Comparison of ENCODE assay signal across 12 cellular contexts in genomic region chr14:26276757-26277156, GRCh38.
DNase-seq lines count a peak whose midpoint lies in the region; ATAC-seq, FAIRE-seq and TF ChIP-seq lines count a peak whose summit lies in the region.
"Had no signal": no experiment of that assay in that cellular context is flagged by ENCODE, and none has a peak within 500 bp of the region (broad histone marks: within the 10 kb centered on the region; RNA-seq: fewer than 3 reads in every experiment).

No MANE protein-coding gene starts in this region.

- POLR2A ChIA-PET in naive thymus-derived CD8-positive, alpha-beta T cell (lab: Charles Lee), result no interaction called here

- no peak for ATAC-seq in naive thymus-derived CD8-positive, alpha-beta T cell
- ATAC-seq in HG03439 (IDR thresholded peaks at IDR 0.05; ENCODE audit: unreplicated experiment), result no peak

- H3K9me3 Mint-ChIP-seq in endodermal cell, result peaks cover 3% of the 10 kb centered on the region
- peaks cover 0 to 22% (median 5%) of the 10 kb centered on the region in 9 donors for H3K9me3 Mint-ChIP-seq in naive thymus-derived CD8-positive, alpha-beta T cell
- H3K9me3 Mint-ChIP-seq: dendritic cell treated with granulocyte-macrophage colony-stimulating factor and Interleukin-4, amounts not matched to agents 40 ng/mL and 50 ng/mL, for 4 days had no signal

- H3K27ac Mint-ChIP-seq in endodermal cell, result no peak overlapping the region
- no peak overlapping the region for H3K27ac Mint-ChIP-seq in naive thymus-derived CD8-positive, alpha-beta T cell
- H3K27ac Mint-ChIP-seq: activated B cell treated with CpG ODN at 0.5 μM for 24 hours; dendritic cell treated with granulocyte-macrophage colony-stimulating factor and Interleukin-4, amounts not matched to agents 40 ng/mL and 50 ng/mL, for 4 days had no signal

- H3K4me2 ChIP-seq in OCI-LY1 (ENCODE audit: low read length), result no peak overlapping the region

- H4K20me1 ChIP-seq in OCI-LY1 (ENCODE audit: insufficient read depth, low read length), result no peaks in the 10 kb centered on the region

- H3K9me3 ChIP-seq in OCI-LY1 (ENCODE audit: low read length) (no peaks in the 10 kb centered on the region), endodermal cell (ENCODE audit: control insufficient read depth, low read length) (no peaks in the 10 kb centered on the region), small intestine (ENCODE audit: control insufficient read depth, low read depth) (no peaks in the 10 kb centered on the region)

- no peak overlapping the region for H3K4me3 ChIP-seq in OCI-LY1 (ENCODE audit: low read depth, low read length, poor library complexity, severe bottlenecking)
- no peak overlapping the region for H3K4me3 ChIP-seq in endodermal cell (ENCODE audit: low read length)
- H3K4me3 ChIP-seq in retinal pigment epithelial cell (ENCODE audit: low read length), result no peak overlapping the region
- no peak overlapping the region for H3K4me3 ChIP-seq in small intestine (ENCODE audit: low read depth in 1 of 2, low read length in 2 of 2)

- H3K4me1 Mint-ChIP-seq in endodermal cell, result peaks cover 10% of the 10 kb centered on the region
- no peaks in the 10 kb centered on the region for H3K4me1 Mint-ChIP-seq in naive thymus-derived CD8-positive, alpha-beta T cell
- H3K4me1 Mint-ChIP-seq: activated B cell treated with CpG ODN at 0.5 μM for 24 hours had no signal

- H3K27me3 ChIP-seq in OCI-LY1 (ENCODE audit: insufficient read depth, low read length) (no peaks in the 10 kb centered on the region), endodermal cell (ENCODE audit: control insufficient read depth, insufficient read depth, low read length, poor library complexity, severe bottlenecking) (no peaks in the 10 kb centered on the region), small intestine (ENCODE audit: control insufficient read depth in 2 of 2, insufficient read depth in 2 of 2, low read length in 2 of 2) (no peaks in the 10 kb centered on the region)

- DNase-seq in NCI-H345 (lab: John Stamatoyannopoulos, UW) (peak; percentile 35), NCI-H345 treated with DMSO at 0.1 percent for 48 hours (lab: John Stamatoyannopoulos, UW; ENCODE audit: unreplicated experiment) (no peak), endodermal cell (peak; percentile 74), retinal pigment epithelial cell (ENCODE audit: low read depth) (no peak), small intestine (no peak)
- DNase-seq in naive thymus-derived CD8-positive, alpha-beta T cell, result no peak
- DNase-seq: activated B cell treated with CpG ODN at 0.5 μM for 24 hours; NK-92 treated with Interleukin-12 subunit alpha and Interleukin-12 subunit beta, amount 100 ng/mL, for 24 hours had no signal

- H3K79me2 ChIP-seq in OCI-LY1 (ENCODE audit: insufficient read depth, low read length), result no peaks in the 10 kb centered on the region

- WGBS in endodermal cell (ENCODE audit: insufficient coverage in 1 of 2, insufficient read length in 1 of 2), 2 experiments, result 33 to 78% methylated on average over 1 to 2 of the region's 2 CpGs
- WGBS in small intestine, 3 donors, result 69 to 82% (median 81%) methylated on average over 2 of the region's 2 CpGs

- no peaks in the 10 kb centered on the region for H3K9me2 ChIP-seq in OCI-LY1 (ENCODE audit: low read depth, low read length)

- no peak overlapping the region for H2AFZ ChIP-seq in OCI-LY1 (ENCODE audit: low read length)

- H3K4me1 ChIP-seq in OCI-LY1 (ENCODE audit: insufficient read depth, low read length, severe bottlenecking) (no peaks in the 10 kb centered on the region), endodermal cell (ENCODE audit: control insufficient read depth, insufficient read depth, low read length) (peaks cover 3% of the 10 kb centered on the region), small intestine (ENCODE audit: control insufficient read depth in 2 of 2, insufficient read depth in 1 of 2, low read depth in 1 of 2, low read length in 1 of 2) (no peaks in the 10 kb centered on the region)

- H3K27ac ChIP-seq in OCI-LY1 (ENCODE audit: low read depth, low read length, poor library complexity, severe bottlenecking) (no peak overlapping the region), endodermal cell (ENCODE audit: low read depth, low read length) (no peak overlapping the region), small intestine (ENCODE audit: low read depth in 1 of 2, low read length in 1 of 2) (no peak overlapping the region)

- no peaks in the 10 kb centered on the region for H3F3A ChIP-seq in OCI-LY1 (ENCODE audit: insufficient read depth, low read length)

- H3K4me3 Mint-ChIP-seq in endodermal cell, result no peak overlapping the region
- H3K4me3 Mint-ChIP-seq in naive thymus-derived CD8-positive, alpha-beta T cell, result no peak overlapping the region
- H3K4me3 Mint-ChIP-seq: activated B cell treated with CpG ODN at 0.5 μM for 24 hours; dendritic cell treated with granulocyte-macrophage colony-stimulating factor and Interleukin-4, amounts not matched to agents 40 ng/mL and 50 ng/mL, for 4 days had no signal

- H3K9ac ChIP-seq in OCI-LY1 (ENCODE audit: low read length), result no peak overlapping the region
- no peak overlapping the region for H3K9ac ChIP-seq in endodermal cell (ENCODE audit: extremely low read depth, low read length, poor library complexity, severe bottlenecking)

- no peaks in the 10 kb centered on the region for H3K36me3 Mint-ChIP-seq in endodermal cell (ENCODE audit: low read depth)
- H3K36me3 Mint-ChIP-seq in naive thymus-derived CD8-positive, alpha-beta T cell, result no peaks in the 10 kb centered on the region

- no peaks in the 10 kb centered on the region for H3K36me3 ChIP-seq in OCI-LY1 (ENCODE audit: insufficient read depth, low read length)
- H3K36me3 ChIP-seq in endodermal cell (ENCODE audit: control insufficient read depth, insufficient read depth, low read length), result no peaks in the 10 kb centered on the region
- no peaks in the 10 kb centered on the region for H3K36me3 ChIP-seq in small intestine (ENCODE audit: control insufficient read depth in 2 of 2, insufficient read depth in 2 of 2, low read length in 2 of 2)

- no peaks in the 10 kb centered on the region for H3K27me3 Mint-ChIP-seq in endodermal cell (ENCODE audit: insufficient read depth)
- no peaks in the 10 kb centered on the region for H3K27me3 Mint-ChIP-seq in naive thymus-derived CD8-positive, alpha-beta T cell
- H3K27me3 Mint-ChIP-seq: activated B cell treated with CpG ODN at 0.5 μM for 24 hours; dendritic cell treated with granulocyte-macrophage colony-stimulating factor and Interleukin-4, amounts not matched to agents 40 ng/mL and 50 ng/mL, for 4 days had no signal

- FAIRE-seq in small intestine (lab: Jason Lieb, UNC), result no peak
- FAIRE-seq: HTR-8/SVneo had no signal

- peak; percentile 19; the same call in 1 of the 2 replicates for TF ChIP-seq CTCF in OCI-LY1 (IDR thresholded peaks at IDR 0.05; ENCODE audit: low read length)
- peak; percentile 83 for TF ChIP-seq CTCF in endodermal cell (conservative IDR thresholded peaks at IDR 0.05)
- peak; percentile 59 for TF ChIP-seq CTCF in retinal pigment epithelial cell (conservative IDR thresholded peaks at IDR 0.05; ENCODE audit: low read depth, low read length)

Comparison
In these comparisons a context has a peak if more than half of its experiments do, and no peak if none do; other contexts are left out.
1. DNase-seq: peak in NCI-H345 (single experiment) and endodermal cell (single experiment); none in NCI-H345 treated with DMSO at 0.1 percent for 48 hours (single experiment), retinal pigment epithelial cell (single experiment), naive thymus-derived CD8-positive, alpha-beta T cell (0 of 10) and small intestine (single experiment).
2. CTCF ChIP-seq: peak in every context shown above with its lines; median percentile 83 in endodermal cell; 59 in retinal pigment epithelial cell; 19 in OCI-LY1.